12 cellular contexts compared by ENCODE assay signal in the genomic region with DNA sequence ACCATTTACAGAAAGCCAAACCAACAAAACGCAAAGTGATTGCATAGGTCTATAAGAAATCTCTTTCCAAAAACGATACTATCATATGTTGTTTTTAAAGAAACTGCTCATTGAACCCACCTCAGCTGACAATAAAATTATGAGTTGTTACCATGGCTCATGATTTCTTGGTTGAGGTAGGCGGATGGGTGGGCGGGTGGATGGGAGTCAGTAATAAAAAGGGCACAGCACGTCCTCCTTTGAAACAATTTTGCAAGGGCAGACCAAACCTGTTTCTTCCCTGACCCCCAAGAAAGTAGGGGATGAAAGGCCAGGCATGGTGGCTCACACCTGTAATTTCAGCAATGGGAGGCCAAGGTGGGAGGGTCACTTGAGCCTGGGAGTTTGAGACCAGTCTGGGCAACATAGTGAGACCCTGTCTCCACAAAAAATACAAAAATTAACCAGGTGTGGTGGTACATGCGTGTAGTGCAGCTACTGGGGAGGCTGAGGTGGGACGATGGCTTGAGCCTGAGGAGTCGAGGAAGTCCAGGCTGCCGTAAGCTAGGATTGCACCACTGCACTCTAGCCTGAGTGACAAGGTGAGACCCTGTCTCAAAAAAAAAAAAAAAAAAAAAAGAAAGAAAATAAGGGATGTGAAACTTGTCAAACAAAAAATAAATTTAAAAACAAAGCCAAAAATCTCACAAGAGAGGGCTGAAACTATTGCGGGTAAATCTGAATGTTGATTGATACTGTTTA. TPM values are rescaled to one million over a fixed set of nuclear protein-coding genes. Genes with fewer than 3 reads are reported as not detected.
DNase-seq lines count a peak whose midpoint lies in the region; ATAC-seq, FAIRE-seq and TF ChIP-seq lines count a peak whose summit lies in the region.
"Had no signal": no experiment of that assay in that cellular context is flagged by ENCODE, and none has a peak within 500 bp of the region (broad histone marks: within the 10 kb centered on the region; RNA-seq: fewer than 3 reads in every experiment).

No MANE protein-coding gene starts in this region.

- no peak overlapping the region for H3K27ac ChIP-seq in CD8-positive, alpha-beta T cell (ENCODE audit: low read depth, low read length)
- H3K27ac ChIP-seq in PC-9, result no peak overlapping the region
- H3K27ac ChIP-seq in caudate nucleus (ENCODE audit: low read depth, low read length), result peak overlapping the region; percentile 18
- no peak overlapping the region for H3K27ac ChIP-seq in osteoblast (ENCODE audit: low read depth, low read length)
- H3K27ac ChIP-seq in trophoblast cell (ENCODE audit: low read depth, low read length), result no peak overlapping the region
- H3K27ac ChIP-seq: body of pancreas had no signal

- no peak overlapping the region for H3K14ac ChIP-seq in trophoblast cell (ENCODE audit: low read length)

- no peak for ATAC-seq in CD8-positive, alpha-beta T cell
- no peak for ATAC-seq in GM21447 (IDR thresholded peaks at IDR 0.05; ENCODE audit: unreplicated experiment)
- ATAC-seq: body of pancreas, K562 had no signal

- H3K36me3 ChIP-seq in CD8-positive, alpha-beta T cell (ENCODE audit: insufficient read depth, low read length), result no peaks in the 10 kb centered on the region
- H3K36me3 ChIP-seq in PC-9 (ENCODE audit: low read depth) (peaks cover 28% of the 10 kb centered on the region; the same call in 1 of the 2 replicates), osteoblast (ENCODE audit: insufficient read depth, low read length) (no peaks in the 10 kb centered on the region), trophoblast cell (ENCODE audit: control insufficient read depth in 1 of 2, insufficient read depth in 2 of 2, low read length in 2 of 2) (no peaks in the 10 kb centered on the region)

- H3K4me3 ChIP-seq in CD8-positive, alpha-beta T cell (ENCODE audit: low read depth, low read length), result no peak overlapping the region
- H3K4me3 ChIP-seq in PC-9 (peak overlapping the region; percentile 80; the same call in 1 of the 2 replicates), osteoblast (ENCODE audit: insufficient read depth, low read length) (peak overlapping the region; percentile 86), trophoblast cell (ENCODE audit: low read depth, low read length) (no peak overlapping the region)
- H3K4me3 ChIP-seq: body of pancreas, K562 had no signal

- H3K27me3 ChIP-seq in CD8-positive, alpha-beta T cell (ENCODE audit: insufficient read depth, low read length), result no peaks in the 10 kb centered on the region
- H3K27me3 ChIP-seq in PC-9 (ENCODE audit: insufficient read depth, low read depth) (no peaks in the 10 kb centered on the region), osteoblast (ENCODE audit: insufficient read depth, low read length) (no peaks in the 10 kb centered on the region), trophoblast cell (ENCODE audit: insufficient read depth, low read length) (no peaks in the 10 kb centered on the region)
- H3K27me3 ChIP-seq: body of pancreas had no signal

- no peak overlapping the region for H2AFZ ChIP-seq in PC-9
- no peak overlapping the region for H2AFZ ChIP-seq in osteoblast (ENCODE audit: low read length)
- no peak overlapping the region for H2AFZ ChIP-seq in trophoblast cell (ENCODE audit: insufficient read depth, low read length, poor library complexity)

- no peak overlapping the region for H3K23ac ChIP-seq in trophoblast cell (ENCODE audit: low read length)

- no TSS peak for BruUV-seq in PC-9 (replicated peaks; lab: Mats Ljungman, UMichigan)

- H3K9me3 ChIP-seq in CD8-positive, alpha-beta T cell (ENCODE audit: low read length), result no peaks in the 10 kb centered on the region
- H3K9me3 ChIP-seq in PC-9 (ENCODE audit: insufficient read depth, low read depth) (no peaks in the 10 kb centered on the region), osteoblast (ENCODE audit: low read depth, low read length) (no peaks in the 10 kb centered on the region), trophoblast cell (ENCODE audit: insufficient read depth, low read depth, low read length) (no peaks in the 10 kb centered on the region)
- H3K9me3 ChIP-seq: body of pancreas had no signal

- H3K27me3 Mint-ChIP-seq in CD8-positive, alpha-beta T cell (ENCODE audit: low read depth), result no peaks in the 10 kb centered on the region

- no peak overlapping the region for H3K18ac ChIP-seq in trophoblast cell (ENCODE audit: low read length)

- H4K91ac ChIP-seq in trophoblast cell (ENCODE audit: low read depth, low read length), result no peak overlapping the region

- no peak for TF ChIP-seq CTCF in CD8-positive, alpha-beta T cell (IDR thresholded peaks at IDR 0.05)
- TF ChIP-seq CTCF in PC-9 (conservative IDR thresholded peaks at IDR 0.05) (no peak), osteoblast (IDR thresholded peaks at IDR 0.05; ENCODE audit: extremely low read depth, low read depth, low read length) (no peak)

- peaks cover 4% of the 10 kb centered on the region for H3K79me1 ChIP-seq in trophoblast cell (ENCODE audit: low read length)

- H2BK120ac ChIP-seq in trophoblast cell (ENCODE audit: insufficient read depth, low read length, poor library complexity), result no peak overlapping the region

- no peak overlapping the region for H4K12ac ChIP-seq in trophoblast cell (ENCODE audit: low read depth, low read length)

- no peaks in the 10 kb centered on the region for H3K9me2 ChIP-seq in PC-9 (ENCODE audit: insufficient read depth)

- FAIRE-seq in H54 (lab: Jason Lieb, UNC), result no peak
- FAIRE-seq: K562, TTC549 had no signal

- peaks cover 31% of the 10 kb centered on the region for H3K4me1 ChIP-seq in CD8-positive, alpha-beta T cell (ENCODE audit: insufficient read depth, low read length)
- H3K4me1 ChIP-seq in PC-9 (replicated peaks; ENCODE audit: insufficient read depth) (peaks cover 30% of the 10 kb centered on the region), osteoblast (ENCODE audit: insufficient read depth, low read length) (peaks cover 21% of the 10 kb centered on the region), trophoblast cell (ENCODE audit: control insufficient read depth in 1 of 2, insufficient read depth in 2 of 2, low read length in 2 of 2) (no peaks in the 10 kb centered on the region)

- POLR2A ChIA-PET in CD8-positive, alpha-beta T cell (lab: Charles Lee), result interaction anchor here (0.6 to 0.7 kb wide), 2 partner anchors 122 to 245 kb away, joined by 3 to 5 read pairs; partner anchors contain the start of gene PHLDB2
- POLR2A ChIA-PET in PC-9 (lab: Charles Lee; ENCODE audit: unreplicated experiment), result no interaction called here

- no CpG with 5 or more reads among the region's 10 CpGs for WGBS in trophoblast cell (ENCODE audit: extremely low coverage, insufficient coverage, insufficient read length)

- H2BK5ac ChIP-seq in trophoblast cell (ENCODE audit: low read depth, low read length, poor library complexity), result no peak overlapping the region

- peak overlapping the region; percentile 54 for H3K4me3 Mint-ChIP-seq in CD8-positive, alpha-beta T cell

- CTCF ChIA-PET in CD8-positive, alpha-beta T cell (lab: Charles Lee), result interaction anchor here (0.7 to 4.6 kb wide), 4 partner anchors 8 to 265 kb away, joined by 3 to 26 read pairs (median 12); no protein-coding TSS in a partner anchor
- CTCF ChIA-PET in PC-9 (lab: Charles Lee), result interaction anchor here (0.6 kb wide), 1 partner anchor 90 kb away, joined by 5 read pairs; no protein-coding TSS in a partner anchor

- H3K36me3 Mint-ChIP-seq in CD8-positive, alpha-beta T cell, result peaks cover 29% of the 10 kb centered on the region

- H4K20me1 ChIP-seq in PC-9 (ENCODE audit: insufficient read depth) (no peaks in the 10 kb centered on the region), osteoblast (ENCODE audit: insufficient read depth, low read length) (no peaks in the 10 kb centered on the region)

- peaks cover 38% of the 10 kb centered on the region for H3K79me2 ChIP-seq in PC-9 (ENCODE audit: low read depth)
- H3K79me2 ChIP-seq in osteoblast (ENCODE audit: insufficient read depth, low read length), result peaks cover 52% of the 10 kb centered on the region
- H3K79me2 ChIP-seq in trophoblast cell (ENCODE audit: control insufficient read depth, insufficient read depth, low read length, poor library complexity), result peaks cover 2% of the 10 kb centered on the region

- DNase-seq in CD8-positive, alpha-beta T cell, result no peak
- DNase-seq in PC-9 (no peak), caudate nucleus (lab: John Stamatoyannopoulos, UW) (peak in 2 of 61 donors; percentile 34 to 64), osteoblast (ENCODE audit: insufficient read length, low spot score, missing footprints) (no peak), AG20443 (ENCODE audit: low spot score) (no peak), H54 (ENCODE audit: insufficient read length, low spot score) (no peak), trophoblast cell (no peak)
- DNase-seq: body of pancreas, NCI-H748 treated with DMSO at 0.1 percent for 48 hours had no signal

- no peak overlapping the region for H2AK5ac ChIP-seq in trophoblast cell (ENCODE audit: low read length)

- no peak overlapping the region for H3K4ac ChIP-seq in trophoblast cell (ENCODE audit: low read depth, low read length)

- H3K4me1 Mint-ChIP-seq in CD8-positive, alpha-beta T cell (ENCODE audit: low read depth), result peaks cover 64% of the 10 kb centered on the region

- H3K27ac Mint-ChIP-seq in CD8-positive, alpha-beta T cell, result no peak overlapping the region

- H3K9me3 Mint-ChIP-seq in CD8-positive, alpha-beta T cell, result no peaks in the 10 kb centered on the region

- peaks cover 25% of the 10 kb centered on the region for H3F3A ChIP-seq in PC-9 (ENCODE audit: insufficient read depth, low read depth)

- H3K4me2 ChIP-seq in PC-9, result peak overlapping the region; percentile 83
- peak overlapping the region; percentile 90 for H3K4me2 ChIP-seq in osteoblast (ENCODE audit: insufficient read depth, low read length)
- no peak overlapping the region for H3K4me2 ChIP-seq in trophoblast cell (ENCODE audit: low read length)

- H4K8ac ChIP-seq in trophoblast cell (ENCODE audit: low read depth, low read length), result no peak overlapping the region

- no peak overlapping the region for H2BK12ac ChIP-seq in trophoblast cell (ENCODE audit: low read length)

- intact Hi-C loops in CD8-positive, alpha-beta T cell (cut with DNase I, micrococcal nuclease), result no loop called here
- intact Hi-C loops in PC-9 (cut with micrococcal nuclease; ENCODE audit: unreplicated experiment), result loop anchor here (10.0 kb wide), 1 partner anchor 544 kb away; no protein-coding TSS in a partner anchor

- TF ChIP-seq POLR2A in H54 (IDR thresholded peaks at IDR 0.05; ENCODE audit: low read depth, low read length), result no peak

- no peak overlapping the region for H3K9ac ChIP-seq in trophoblast cell (ENCODE audit: low read length)

RNA-seq across cellular contexts. Expression of gene ABHD10, which starts 2.1 kb away (rescaled TPM):
- total RNA-seq in CD8-positive, alpha-beta T cell, result 10 to 100 TPM; 19.8 to 26.0 TPM
- total RNA-seq in PC-9 (2021) (57.4 and 57.6 TPM in 2 replicates), osteoblast (22.8 and 23.6 TPM in 2 replicates)
- polyA plus RNA-seq in trophoblast cell (2013), result 10.6 and 11.7 TPM in 2 replicates

RNA-seq across cellular contexts. Expression of gene TAGLN3, which starts 17.8 kb away (rescaled TPM):
- not detected for total RNA-seq in CD8-positive, alpha-beta T cell
- total RNA-seq in PC-9 (2021) (not detected in 2 replicates), osteoblast (not detected in 2 replicates)
- 0.10 TPM in 1 of 2 replicates, not detected in the other for polyA plus RNA-seq in trophoblast cell (2013)
- total RNA-seq: K562 had no signal

RNA-seq across cellular contexts. Expression of gene TMPRSS7, which starts 53.6 kb away (rescaled TPM):
- total RNA-seq in CD8-positive, alpha-beta T cell, result not detected
- 0.23 TPM in 1 of 2 replicates, not detected in the other for total RNA-seq in PC-9 (2021)
- total RNA-seq in osteoblast, result not detected in 2 replicates
- polyA plus RNA-seq in trophoblast cell (2013), result 0.03 TPM in 1 of 2 replicates, not detected in the other
- total RNA-seq: body of pancreas, K562 had no signal
- polyA plus RNA-seq: K562 had no signal

Comparison
In these comparisons a context has a peak if more than half of its experiments do, and no peak if none do; other contexts are left out.
1. H3K4me3 ChIP-seq: peak in PC-9 (single experiment) and osteoblast (single experiment); none in CD8-positive, alpha-beta T cell (single experiment) and trophoblast cell (single experiment).